ENCODE assay signal across 13 cellular contexts in the genomic region with DNA sequence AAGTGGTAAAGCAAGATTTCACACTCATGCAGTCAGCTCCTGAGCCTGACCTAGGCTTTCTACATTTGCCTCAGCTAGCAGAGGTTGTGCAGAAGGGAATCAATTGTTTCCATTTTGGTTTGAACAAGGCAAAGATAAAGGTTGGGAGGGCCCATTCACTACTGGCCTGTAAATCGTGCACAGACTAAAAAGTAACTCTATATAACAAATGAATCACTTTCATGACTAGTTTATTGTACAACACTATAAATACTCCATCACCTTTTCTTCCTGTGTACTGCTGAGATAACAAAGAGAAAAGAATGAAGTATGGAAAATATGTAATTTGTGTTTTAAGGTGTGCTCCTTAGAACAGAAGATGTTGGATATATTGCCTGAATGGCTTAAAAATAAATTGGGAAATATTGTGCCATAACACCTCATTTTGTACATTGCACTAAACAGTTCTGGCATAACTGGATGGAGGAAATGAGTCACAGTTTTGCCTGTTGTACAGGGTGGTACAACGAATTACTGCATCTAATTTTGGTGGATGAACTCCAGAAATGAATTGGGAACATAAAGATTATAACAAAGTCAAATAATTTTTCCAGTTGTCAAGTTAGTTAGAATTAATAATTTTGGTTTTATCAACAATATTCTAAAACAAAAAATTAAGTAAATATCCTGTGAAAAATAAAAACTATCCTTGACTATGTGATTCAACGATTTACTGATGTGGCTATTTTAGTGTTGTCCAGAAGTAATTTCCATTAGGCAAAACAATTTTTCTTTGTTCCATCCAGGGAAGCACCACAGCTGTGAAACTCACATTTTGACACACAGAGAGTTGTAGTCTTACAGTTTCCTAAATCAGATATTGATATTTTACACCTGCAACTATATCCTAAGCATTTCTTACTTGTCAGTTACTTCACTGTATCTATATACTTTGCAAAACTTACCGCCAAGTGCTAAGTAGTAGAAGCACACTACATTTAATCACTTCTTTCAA. TPM values are rescaled to one million over a fixed set of nuclear protein-coding genes. Genes with fewer than 3 reads are reported as not detected.
DNase-seq lines count a peak whose midpoint lies in the region; ATAC-seq, FAIRE-seq and TF ChIP-seq lines count a peak whose summit lies in the region.
"Had no signal": no experiment of that assay in that cellular context is flagged by ENCODE, and none has a peak within 500 bp of the region (broad histone marks: within the 10 kb centered on the region; RNA-seq: fewer than 3 reads in every experiment).

No MANE protein-coding gene starts in this region.

- no peaks in the 10 kb centered on the region for H3K27me3 Mint-ChIP-seq in activated CD4-positive, alpha-beta T cell treated with anti-CD3 and anti-CD28 coated beads, Interleukin-2, amount 10 ng/mL, durations not matched to agents 24 days and 14 days
- no peaks in the 10 kb centered on the region for H3K27me3 Mint-ChIP-seq in activated CD8-positive, alpha-beta T cell treated with anti-CD3 and anti-CD28 coated beads, Interleukin-2, amount 10 ng/mL, durations not matched to agents 7 days and 5 days (ENCODE audit: low read depth)
- H3K27me3 Mint-ChIP-seq: memory B cell had no signal

- peak; percentile 33 for DNase-seq in AG20443 (ENCODE audit: low spot score)
- DNase-seq in RCC 7860 (ENCODE audit: low spot score) = peak; percentile 28
- peak; percentile 76 for DNase-seq in epithelial cell of esophagus (ENCODE audit: low read depth)
- DNase-seq in omental fat pad (ENCODE audit: low spot score) = no peak
- DNase-seq in activated CD4-positive, alpha-beta T cell treated with anti-CD3 and anti-CD28 coated beads, Interleukin-2, amount 10 ng/mL, durations not matched to agents 24 days and 14 days = no peak
- no peak for DNase-seq in activated CD8-positive, alpha-beta T cell treated with anti-CD3 and anti-CD28 coated beads, Interleukin-2, amount 10 ng/mL, durations not matched to agents 7 days and 5 days
- DNase-seq: activated effector memory CD4-positive, alpha-beta T cell treated with anti-CD3 and anti-CD28 coated beads, Interleukin-2, amount 50 U/mL, for 16 hours; Karpas-422; NCI-H774 had no signal

- intact Hi-C loops in activated CD4-positive, alpha-beta T cell treated with anti-CD3 and anti-CD28 coated beads, Interleukin-2, amount 10 ng/mL, durations not matched to agents 24 days and 14 days (cut with micrococcal nuclease) = no loop called here

- H3K36me3 Mint-ChIP-seq in activated CD4-positive, alpha-beta T cell treated with anti-CD3 and anti-CD28 coated beads, Interleukin-2, amount 10 ng/mL, durations not matched to agents 24 days and 14 days (ENCODE audit: low read depth) = no peaks in the 10 kb centered on the region
- no peaks in the 10 kb centered on the region for H3K36me3 Mint-ChIP-seq in activated CD8-positive, alpha-beta T cell treated with anti-CD3 and anti-CD28 coated beads, Interleukin-2, amount 10 ng/mL, durations not matched to agents 7 days and 5 days (ENCODE audit: low read depth)
- H3K36me3 Mint-ChIP-seq: memory B cell had no signal

- ATAC-seq in omental fat pad (ENCODE audit: low FRiP score) (peak; percentile 79), GM19467 (IDR thresholded peaks at IDR 0.05; ENCODE audit: unreplicated experiment) (no peak), GM21360 (IDR thresholded peaks at IDR 0.05; ENCODE audit: unreplicated experiment) (no peak)
- ATAC-seq in activated CD8-positive, alpha-beta T cell treated with anti-CD3 and anti-CD28 coated beads, Interleukin-2, amount 10 ng/mL, durations not matched to agents 7 days and 5 days = no peak
- ATAC-seq: GM12878 had no signal

- H3K4me3 Mint-ChIP-seq in activated CD4-positive, alpha-beta T cell treated with anti-CD3 and anti-CD28 coated beads, Interleukin-2, amount 10 ng/mL, durations not matched to agents 24 days and 14 days = no peak overlapping the region
- H3K4me3 Mint-ChIP-seq in activated CD8-positive, alpha-beta T cell treated with anti-CD3 and anti-CD28 coated beads, Interleukin-2, amount 10 ng/mL, durations not matched to agents 7 days and 5 days = no peak overlapping the region
- H3K4me3 Mint-ChIP-seq: memory B cell had no signal

- no peak overlapping the region for H3K4me3 ChIP-seq in epithelial cell of esophagus (ENCODE audit: low read length)
- H3K4me3 ChIP-seq: GM12878 had no signal

- H3K4me1 Mint-ChIP-seq in activated CD4-positive, alpha-beta T cell treated with anti-CD3 and anti-CD28 coated beads, Interleukin-2, amount 10 ng/mL, durations not matched to agents 24 days and 14 days = no peaks in the 10 kb centered on the region
- no peaks in the 10 kb centered on the region for H3K4me1 Mint-ChIP-seq in activated CD8-positive, alpha-beta T cell treated with anti-CD3 and anti-CD28 coated beads, Interleukin-2, amount 10 ng/mL, durations not matched to agents 7 days and 5 days (ENCODE audit: low read depth)
- H3K4me1 Mint-ChIP-seq: memory B cell had no signal

- TF ChIP-seq CTCF in epithelial cell of esophagus (IDR thresholded peaks at IDR 0.05; ENCODE audit: insufficient read depth, low read depth, low read length, missing control alignments) = no peak
- TF ChIP-seq CTCF in omental fat pad (IDR thresholded peaks at IDR 0.05) = no peak

- CTCF ChIA-PET in activated CD8-positive, alpha-beta T cell treated with anti-CD3 and anti-CD28 coated beads, Interleukin-2, amount 10 ng/mL, durations not matched to agents 7 days and 5 days (lab: Charles Lee) = no interaction called here

- H3K27ac Mint-ChIP-seq in activated CD4-positive, alpha-beta T cell treated with anti-CD3 and anti-CD28 coated beads, Interleukin-2, amount 10 ng/mL, durations not matched to agents 24 days and 14 days = no peak overlapping the region
- H3K27ac Mint-ChIP-seq in activated CD8-positive, alpha-beta T cell treated with anti-CD3 and anti-CD28 coated beads, Interleukin-2, amount 10 ng/mL, durations not matched to agents 7 days and 5 days = no peak overlapping the region
- H3K27ac Mint-ChIP-seq: memory B cell had no signal

- H3K9me3 Mint-ChIP-seq in activated CD4-positive, alpha-beta T cell treated with anti-CD3 and anti-CD28 coated beads, Interleukin-2, amount 10 ng/mL, durations not matched to agents 24 days and 14 days = no peaks in the 10 kb centered on the region
- no peaks in the 10 kb centered on the region for H3K9me3 Mint-ChIP-seq in activated CD8-positive, alpha-beta T cell treated with anti-CD3 and anti-CD28 coated beads, Interleukin-2, amount 10 ng/mL, durations not matched to agents 7 days and 5 days (ENCODE audit: insufficient read depth)

- FAIRE-seq in RCC 7860 (lab: Jason Lieb, UNC) = peak; percentile 83
- FAIRE-seq: GM12878 had no signal

- POLR2A ChIA-PET in activated CD8-positive, alpha-beta T cell treated with anti-CD3 and anti-CD28 coated beads, Interleukin-2, amount 10 ng/mL, durations not matched to agents 7 days and 5 days (lab: Charles Lee) = no interaction called here

RNA-seq across cellular contexts. Expression of a gene that starts 18.0 kb away (rescaled TPM):
- 100 to 1,000 TPM in 2 of 4 donors, 10 to 100 TPM in 2; 46.2 to 201 (median 126) TPM for total RNA-seq in omental fat pad
- total RNA-seq in activated CD4-positive, alpha-beta T cell treated with anti-CD3 and anti-CD28 coated beads, Interleukin-2, amount 10 ng/mL, durations not matched to agents 24 days and 14 days = not detected in 2 replicates
- not detected for total RNA-seq in activated CD8-positive, alpha-beta T cell treated with anti-CD3 and anti-CD28 coated beads, Interleukin-2, amount 10 ng/mL, durations not matched to agents 7 days and 5 days

Comparison
In these comparisons a context has a peak if more than half of its experiments do, and no peak if none do; other contexts are left out.
1. DNase-seq: peak in AG20443 (single experiment), RCC 7860 (single experiment) and epithelial cell of esophagus (single experiment); none in omental fat pad (single experiment), activated CD4-positive, alpha-beta T cell treated with anti-CD3 and anti-CD28 coated beads, Interleukin-2, amount 10 ng/mL, durations not matched to agents 24 days and 14 days (single experiment) and activated CD8-positive, alpha-beta T cell treated with anti-CD3 and anti-CD28 coated beads, Interleukin-2, amount 10 ng/mL, durations not matched to agents 7 days and 5 days (single experiment).
2. RNA of a gene that starts 18.0 kb away (total RNA-seq): 46.2 to 201 TPM in omental fat pad; not detected in activated CD4-positive, alpha-beta T cell treated with anti-CD3 and anti-CD28 coated beads, Interleukin-2, amount 10 ng/mL, durations not matched to agents 24 days and 14 days and not detected in activated CD8-positive, alpha-beta T cell treated with anti-CD3 and anti-CD28 coated beads, Interleukin-2, amount 10 ng/mL, durations not matched to agents 7 days and 5 days; every median in the first group is over 10 times any median in the second.